Comparison of ENCODE assay signal across 1 cellular context in the genomic region with DNA sequence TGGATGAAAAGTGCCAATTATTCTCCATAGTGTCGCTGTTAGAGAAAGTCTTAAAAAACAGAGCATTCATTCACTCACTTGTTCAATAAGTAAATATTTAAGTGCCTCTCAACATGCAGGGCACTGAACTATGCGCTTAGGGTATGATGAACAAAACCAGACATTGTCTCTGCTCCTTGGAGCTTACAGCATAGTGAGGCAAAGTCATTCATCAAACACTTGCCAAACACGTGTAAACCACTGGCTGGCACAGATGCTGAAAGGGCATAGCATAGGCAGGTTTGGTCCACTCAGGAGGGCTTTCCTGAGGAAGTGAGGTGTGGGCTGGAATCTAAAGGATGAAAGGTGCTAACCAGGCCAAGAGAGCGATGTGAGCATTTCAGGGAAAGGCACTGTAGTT.
TF ChIP-seq lines count a peak whose summit lies in the region.

No MANE protein-coding gene starts in this region.

TF ChIP-seq in HepG2, 621 proteins besides CTCF, POLR2A, EP300 and RAD21 (continues in another document):
- TF ChIP-seq, protein P1, sequence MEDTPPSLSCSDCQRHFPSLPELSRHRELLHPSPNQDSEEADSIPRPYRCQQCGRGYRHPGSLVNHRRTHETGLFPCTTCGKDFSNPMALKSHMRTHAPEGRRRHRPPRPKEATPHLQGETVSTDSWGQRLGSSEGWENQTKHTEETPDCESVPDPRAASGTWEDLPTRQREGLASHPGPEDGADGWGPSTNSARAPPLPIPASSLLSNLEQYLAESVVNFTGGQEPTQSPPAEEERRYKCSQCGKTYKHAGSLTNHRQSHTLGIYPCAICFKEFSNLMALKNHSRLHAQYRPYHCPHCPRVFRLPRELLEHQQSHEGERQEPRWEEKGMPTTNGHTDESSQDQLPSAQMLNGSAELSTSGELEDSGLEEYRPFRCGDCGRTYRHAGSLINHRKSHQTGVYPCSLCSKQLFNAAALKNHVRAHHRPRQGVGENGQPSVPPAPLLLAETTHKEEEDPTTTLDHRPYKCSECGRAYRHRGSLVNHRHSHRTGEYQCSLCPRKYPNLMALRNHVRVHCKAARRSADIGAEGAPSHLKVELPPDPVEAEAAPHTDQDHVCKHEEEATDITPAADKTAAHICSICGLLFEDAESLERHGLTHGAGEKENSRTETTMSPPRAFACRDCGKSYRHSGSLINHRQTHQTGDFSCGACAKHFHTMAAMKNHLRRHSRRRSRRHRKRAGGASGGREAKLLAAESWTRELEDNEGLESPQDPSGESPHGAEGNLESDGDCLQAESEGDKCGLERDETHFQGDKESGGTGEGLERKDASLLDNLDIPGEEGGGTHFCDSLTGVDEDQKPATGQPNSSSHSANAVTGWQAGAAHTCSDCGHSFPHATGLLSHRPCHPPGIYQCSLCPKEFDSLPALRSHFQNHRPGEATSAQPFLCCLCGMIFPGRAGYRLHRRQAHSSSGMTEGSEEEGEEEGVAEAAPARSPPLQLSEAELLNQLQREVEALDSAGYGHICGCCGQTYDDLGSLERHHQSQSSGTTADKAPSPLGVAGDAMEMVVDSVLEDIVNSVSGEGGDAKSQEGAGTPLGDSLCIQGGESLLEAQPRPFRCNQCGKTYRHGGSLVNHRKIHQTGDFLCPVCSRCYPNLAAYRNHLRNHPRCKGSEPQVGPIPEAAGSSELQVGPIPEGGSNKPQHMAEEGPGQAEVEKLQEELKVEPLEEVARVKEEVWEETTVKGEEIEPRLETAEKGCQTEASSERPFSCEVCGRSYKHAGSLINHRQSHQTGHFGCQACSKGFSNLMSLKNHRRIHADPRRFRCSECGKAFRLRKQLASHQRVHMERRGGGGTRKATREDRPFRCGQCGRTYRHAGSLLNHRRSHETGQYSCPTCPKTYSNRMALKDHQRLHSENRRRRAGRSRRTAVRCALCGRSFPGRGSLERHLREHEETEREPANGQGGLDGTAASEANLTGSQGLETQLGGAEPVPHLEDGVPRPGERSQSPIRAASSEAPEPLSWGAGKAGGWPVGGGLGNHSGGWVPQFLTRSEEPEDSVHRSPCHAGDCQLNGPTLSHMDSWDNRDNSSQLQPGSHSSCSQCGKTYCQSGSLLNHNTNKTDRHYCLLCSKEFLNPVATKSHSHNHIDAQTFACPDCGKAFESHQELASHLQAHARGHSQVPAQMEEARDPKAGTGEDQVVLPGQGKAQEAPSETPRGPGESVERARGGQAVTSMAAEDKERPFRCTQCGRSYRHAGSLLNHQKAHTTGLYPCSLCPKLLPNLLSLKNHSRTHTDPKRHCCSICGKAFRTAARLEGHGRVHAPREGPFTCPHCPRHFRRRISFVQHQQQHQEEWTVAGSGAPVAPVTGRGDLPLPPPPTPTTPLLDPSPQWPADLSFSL (CRISPR knock-in tag; IDR thresholded peaks at IDR 0.05): no peak
- TF ChIP-seq, protein P2, sequence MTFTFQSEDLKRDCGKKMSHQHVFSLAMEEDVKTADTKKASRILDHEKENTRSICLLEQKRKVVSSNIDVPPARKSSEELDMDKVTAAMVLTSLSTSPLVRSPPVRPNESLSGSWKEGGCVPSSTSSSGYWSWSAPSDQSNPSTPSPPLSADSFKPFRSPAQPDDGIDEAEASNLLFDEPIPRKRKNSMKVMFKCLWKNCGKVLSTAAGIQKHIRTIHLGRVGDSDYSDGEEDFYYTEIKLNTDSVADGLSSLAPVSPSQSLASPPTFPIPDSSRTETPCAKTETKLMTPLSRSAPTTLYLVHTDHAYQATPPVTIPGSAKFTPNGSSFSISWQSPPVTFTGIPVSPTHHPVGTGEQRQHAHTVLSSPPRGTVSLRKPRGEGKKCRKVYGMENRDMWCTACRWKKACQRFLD (CRISPR knock-in tag; IDR thresholded peaks at IDR 0.05; ENCODE audit: borderline replicate concordance): no peak
- TF ChIP-seq NFYB (CRISPR knock-in tag; IDR thresholded peaks at IDR 0.05): no peak
- TF ChIP-seq KMT2A (CRISPR knock-in tag; IDR thresholded peaks at IDR 0.05): no peak
- TF ChIP-seq CREBL2 (CRISPR knock-in tag; IDR thresholded peaks at IDR 0.05; ENCODE audit: borderline replicate concordance): no peak
- no peak for TF ChIP-seq KDM4B (CRISPR knock-in tag; IDR thresholded peaks at IDR 0.05)
- no peak for TF ChIP-seq ZNF841 (CRISPR knock-in tag; IDR thresholded peaks at IDR 0.05; ENCODE audit: borderline replicate concordance)
- no peak for TF ChIP-seq ZIK1 (CRISPR knock-in tag; IDR thresholded peaks at IDR 0.05; ENCODE audit: borderline replicate concordance, low read depth)
- TF ChIP-seq FLYWCH1 (CRISPR knock-in tag; IDR thresholded peaks at IDR 0.05): no peak
- TF ChIP-seq THAP9 (CRISPR knock-in tag; IDR thresholded peaks at IDR 0.05; ENCODE audit: borderline replicate concordance): no peak
- no peak; the same call in 1 of the 2 replicates for TF ChIP-seq NCOR1 (IDR thresholded peaks at IDR 0.05; ENCODE audit: borderline replicate concordance, low read length)
- no peak for TF ChIP-seq RORA (CRISPR knock-in tag; IDR thresholded peaks at IDR 0.05)
- no peak for TF ChIP-seq SP4 (CRISPR knock-in tag; IDR thresholded peaks at IDR 0.05)
- no peak for TF ChIP-seq JUND (CRISPR knock-in tag; IDR thresholded peaks at IDR 0.05)
- TF ChIP-seq ZNF10 (CRISPR knock-in tag; IDR thresholded peaks at IDR 0.05; ENCODE audit: borderline replicate concordance, low read depth): no peak
- no peak for TF ChIP-seq SETDB1 (CRISPR knock-in tag; IDR thresholded peaks at IDR 0.05; ENCODE audit: borderline replicate concordance)
- TF ChIP-seq, protein P3, sequence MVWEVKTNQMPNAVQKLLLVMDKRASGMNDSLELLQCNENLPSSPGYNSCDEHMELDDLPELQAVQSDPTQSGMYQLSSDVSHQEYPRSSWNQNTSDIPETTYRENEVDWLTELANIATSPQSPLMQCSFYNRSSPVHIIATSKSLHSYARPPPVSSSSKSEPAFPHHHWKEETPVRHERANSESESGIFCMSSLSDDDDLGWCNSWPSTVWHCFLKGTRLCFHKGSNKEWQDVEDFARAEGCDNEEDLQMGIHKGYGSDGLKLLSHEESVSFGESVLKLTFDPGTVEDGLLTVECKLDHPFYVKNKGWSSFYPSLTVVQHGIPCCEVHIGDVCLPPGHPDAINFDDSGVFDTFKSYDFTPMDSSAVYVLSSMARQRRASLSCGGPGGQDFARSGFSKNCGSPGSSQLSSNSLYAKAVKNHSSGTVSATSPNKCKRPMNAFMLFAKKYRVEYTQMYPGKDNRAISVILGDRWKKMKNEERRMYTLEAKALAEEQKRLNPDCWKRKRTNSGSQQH (CRISPR knock-in tag; IDR thresholded peaks at IDR 0.05; ENCODE audit: low read depth): no peak
- TF ChIP-seq THYN1 (CRISPR knock-in tag; IDR thresholded peaks at IDR 0.05; ENCODE audit: borderline replicate concordance, low read depth): no peak
- TF ChIP-seq ZSCAN9 (CRISPR knock-in tag; IDR thresholded peaks at IDR 0.05; ENCODE audit: borderline replicate concordance): no peak; the same call in 1 of the 2 replicates
- TF ChIP-seq MTERF4 (CRISPR knock-in tag; IDR thresholded peaks at IDR 0.05): no peak
- TF ChIP-seq ZNF24 (IDR thresholded peaks at IDR 0.05): peak; percentile 90
- TF ChIP-seq ZFP36L2 (CRISPR knock-in tag; IDR thresholded peaks at IDR 0.05): no peak
- TF ChIP-seq, protein P4, sequence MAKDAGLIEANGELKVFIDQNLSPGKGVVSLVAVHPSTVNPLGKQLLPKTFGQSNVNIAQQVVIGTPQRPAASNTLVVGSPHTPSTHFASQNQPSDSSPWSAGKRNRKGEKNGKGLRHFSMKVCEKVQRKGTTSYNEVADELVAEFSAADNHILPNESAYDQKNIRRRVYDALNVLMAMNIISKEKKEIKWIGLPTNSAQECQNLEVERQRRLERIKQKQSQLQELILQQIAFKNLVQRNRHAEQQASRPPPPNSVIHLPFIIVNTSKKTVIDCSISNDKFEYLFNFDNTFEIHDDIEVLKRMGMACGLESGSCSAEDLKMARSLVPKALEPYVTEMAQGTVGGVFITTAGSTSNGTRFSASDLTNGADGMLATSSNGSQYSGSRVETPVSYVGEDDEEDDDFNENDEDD (CRISPR knock-in tag; IDR thresholded peaks at IDR 0.05; ENCODE audit: borderline replicate concordance): peak; percentile 49; the same call in 1 of the 2 replicates
- TF ChIP-seq CHD4 (IDR thresholded peaks at IDR 0.05; ENCODE audit: borderline replicate concordance, low read length): no peak; the same call in 1 of the 2 replicates
- no peak for TF ChIP-seq ZSCAN12 (CRISPR knock-in tag; IDR thresholded peaks at IDR 0.05)
- no peak for TF ChIP-seq NCOA1 (CRISPR knock-in tag; IDR thresholded peaks at IDR 0.05)
- TF ChIP-seq, protein P5, sequence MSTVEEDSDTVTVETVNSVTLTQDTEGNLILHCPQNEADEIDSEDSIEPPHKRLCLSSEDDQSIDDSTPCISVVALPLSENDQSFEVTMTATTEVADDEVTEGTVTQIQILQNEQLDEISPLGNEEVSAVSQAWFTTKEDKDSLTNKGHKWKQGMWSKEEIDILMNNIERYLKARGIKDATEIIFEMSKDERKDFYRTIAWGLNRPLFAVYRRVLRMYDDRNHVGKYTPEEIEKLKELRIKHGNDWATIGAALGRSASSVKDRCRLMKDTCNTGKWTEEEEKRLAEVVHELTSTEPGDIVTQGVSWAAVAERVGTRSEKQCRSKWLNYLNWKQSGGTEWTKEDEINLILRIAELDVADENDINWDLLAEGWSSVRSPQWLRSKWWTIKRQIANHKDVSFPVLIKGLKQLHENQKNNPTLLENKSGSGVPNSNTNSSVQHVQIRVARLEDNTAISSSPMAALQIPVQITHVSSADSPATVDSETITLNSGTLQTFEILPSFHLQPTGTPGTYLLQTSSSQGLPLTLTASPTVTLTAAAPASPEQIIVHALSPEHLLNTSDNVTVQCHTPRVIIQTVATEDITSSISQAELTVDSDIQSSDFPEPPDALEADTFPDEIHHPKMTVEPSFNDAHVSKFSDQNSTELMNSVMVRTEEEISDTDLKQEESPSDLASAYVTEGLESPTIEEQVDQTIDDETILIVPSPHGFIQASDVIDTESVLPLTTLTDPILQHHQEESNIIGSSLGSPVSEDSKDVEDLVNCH (CRISPR knock-in tag; IDR thresholded peaks at IDR 0.05): no peak
- TF ChIP-seq ZNF577 (CRISPR knock-in tag; IDR thresholded peaks at IDR 0.05; ENCODE audit: borderline replicate concordance, low read depth): no peak
- no peak for TF ChIP-seq ZNF883 (CRISPR knock-in tag; IDR thresholded peaks at IDR 0.05; ENCODE audit: not compliant biosample characterization)
- no peak for TF ChIP-seq SP2 (CRISPR knock-in tag; IDR thresholded peaks at IDR 0.05)
- peak; percentile 85 for TF ChIP-seq TBX2 (CRISPR knock-in tag; IDR thresholded peaks at IDR 0.05; ENCODE audit: borderline replicate concordance)
- peak; percentile 95 for TF ChIP-seq GATAD2A (CRISPR knock-in tag; IDR thresholded peaks at IDR 0.05)
- peak; percentile 74; the same call in 1 of the 2 replicates for TF ChIP-seq RXRB (CRISPR knock-in tag; IDR thresholded peaks at IDR 0.05; ENCODE audit: borderline replicate concordance)
